Comparison of ENCODE assay signal across 4 cellular contexts in the genomic region with DNA sequence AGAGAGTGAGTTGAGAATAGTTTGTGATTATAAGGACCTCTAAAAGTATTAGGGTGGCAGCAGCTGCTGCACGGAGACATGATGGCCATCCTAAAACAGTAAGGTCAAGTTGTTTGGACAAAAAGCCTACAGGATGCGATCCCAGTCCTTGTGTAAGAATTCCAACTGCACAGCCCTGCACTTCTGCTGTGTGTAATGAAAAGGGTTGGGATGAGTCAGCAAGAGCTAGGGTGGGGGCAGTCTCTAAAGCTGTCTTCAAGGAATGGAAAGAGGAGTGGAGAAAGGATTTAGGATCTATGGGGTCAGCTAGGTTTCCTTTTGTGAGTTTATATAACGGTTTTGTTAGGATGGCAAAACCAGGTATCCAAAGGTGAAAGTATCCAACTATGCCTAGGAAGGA. TPM values are rescaled to one million over a fixed set of nuclear protein-coding genes. Genes with fewer than 3 reads are reported as not detected.
"Had no signal": no experiment of that assay in that cellular context is flagged by ENCODE, and none has a peak within 500 bp of the region (broad histone marks: within the 10 kb centered on the region; RNA-seq: fewer than 3 reads in every experiment).

No MANE protein-coding gene starts in this region.

RNA-seq across cellular contexts. Expression of a gene that starts 3.6 kb away (rescaled TPM):
- total RNA-seq: HepG2, HT-29, IMR-90, SK-MEL-5 had no signal
- polyA plus RNA-seq: HepG2, IMR-90 had no signal
